11 cellular contexts compared by ENCODE assay signal in genomic region chr17:60091908-60092331, GRCh38. TPM values are rescaled to one million over a fixed set of nuclear protein-coding genes. Genes with fewer than 3 reads are reported as not detected.
DNase-seq lines count a peak whose midpoint lies in the region; ATAC-seq and TF ChIP-seq lines count a peak whose summit lies in the region.
"Had no signal": no experiment of that assay in that cellular context is flagged by ENCODE, and none has a peak within 500 bp of the region (broad histone marks: within the 10 kb centered on the region; RNA-seq: fewer than 3 reads in every experiment).

No MANE protein-coding gene starts in this region.

- H3K4me3 ChIP-seq in OCI-LY1 (ENCODE audit: low read depth, low read length, poor library complexity, severe bottlenecking) (peak overlapping the region; percentile 47), osteoblast (ENCODE audit: insufficient read depth, low read length) (no peak overlapping the region)

- TF ChIP-seq CTCF in Calu3 (IDR thresholded peaks at IDR 0.05; ENCODE audit: unreplicated experiment) (no peak), OCI-LY1 (IDR thresholded peaks at IDR 0.05; ENCODE audit: low read length) (no peak), osteoblast (IDR thresholded peaks at IDR 0.05; ENCODE audit: extremely low read depth, low read depth, low read length) (no peak)

- H3K4me1 ChIP-seq in OCI-LY1 (ENCODE audit: insufficient read depth, low read length, severe bottlenecking) (peaks cover 61% of the 10 kb centered on the region), osteoblast (ENCODE audit: insufficient read depth, low read length) (peaks cover 33% of the 10 kb centered on the region)

- H3K36me3 ChIP-seq in OCI-LY1 (ENCODE audit: insufficient read depth, low read length), result no peaks in the 10 kb centered on the region
- H3K36me3 ChIP-seq in osteoblast (ENCODE audit: insufficient read depth, low read length), result no peaks in the 10 kb centered on the region

- peaks cover 12% of the 10 kb centered on the region for H3K27me3 Mint-ChIP-seq in Calu3 (ENCODE audit: unreplicated experiment)
- no peaks in the 10 kb centered on the region for H3K27me3 Mint-ChIP-seq in dendritic cell treated with granulocyte-macrophage colony-stimulating factor and Interleukin-4, amounts not matched to agents 40 ng/mL and 50 ng/mL, for 4 days
- H3K27me3 Mint-ChIP-seq in activated T-helper 1 cell treated with anti-CD3 and anti-CD28 coated beads, Interleukin-12 subunit alpha, Interleukin-12 subunit beta, Interleukin-2, Interleukin-4 antibody, amounts not matched to agents 30 ng/mL and 10 ng/mL and 1 ng/mL, durations not matched to agents 14 hours and 24 hours and 36 hours (ENCODE audit: insufficient read depth), result peaks cover 16% of the 10 kb centered on the region

- H3K79me2 ChIP-seq in OCI-LY1 (ENCODE audit: insufficient read depth, low read length) (no peaks in the 10 kb centered on the region), osteoblast (ENCODE audit: insufficient read depth, low read length) (no peaks in the 10 kb centered on the region)

- H3K27me3 ChIP-seq in OCI-LY1 (ENCODE audit: insufficient read depth, low read length), result no peaks in the 10 kb centered on the region
- H3K27me3 ChIP-seq in osteoblast (ENCODE audit: insufficient read depth, low read length), result no peaks in the 10 kb centered on the region

- H3K27ac ChIP-seq in OCI-LY1 (ENCODE audit: low read depth, low read length, poor library complexity, severe bottlenecking) (peak overlapping the region; percentile 96), osteoblast (ENCODE audit: low read depth, low read length) (peak overlapping the region; percentile 80)

- peak overlapping the region; percentile 54; the same call in 1 of the 2 replicates for H3K9ac ChIP-seq in OCI-LY1 (ENCODE audit: low read length)

- H4K20me1 ChIP-seq in OCI-LY1 (ENCODE audit: insufficient read depth, low read length) (no peaks in the 10 kb centered on the region), osteoblast (ENCODE audit: insufficient read depth, low read length) (no peaks in the 10 kb centered on the region)

- CTCF ChIA-PET in Calu3 (lab: Charles Lee), result interaction anchor here (0.9 to 1.4 kb wide), 4 partner anchors 11 to 533 kb away, joined by 3 to 6 read pairs (median 3); partner anchors contain the start of gene HEATR6

- DNase-seq in Calu3, result no peak
- DNase-seq in osteoblast (ENCODE audit: insufficient read length, low spot score, missing footprints), result no peak
- no peak for DNase-seq in NCI-H1694 treated with DMSO at 0.1 percent for 48 hours (lab: John Stamatoyannopoulos, UW)
- DNase-seq in AG08395 (ENCODE audit: low spot score), result no peak
- no peak for DNase-seq in activated T-helper 1 cell treated with anti-CD3 and anti-CD28 coated beads, Interleukin-12 subunit alpha, Interleukin-12 subunit beta, Interleukin-2, Interleukin-4 antibody, amounts not matched to agents 30 ng/mL and 10 ng/mL and 1 ng/mL, durations not matched to agents 14 hours and 24 hours and 36 hours (ENCODE audit: low spot score)
- DNase-seq: activated CD8-positive, alpha-beta memory T cell treated with anti-CD3 and anti-CD28 coated beads, Interleukin-2, amount 50 U/mL, for 4 hours; cortex of kidney had no signal

- no peaks in the 10 kb centered on the region for H3K9me3 ChIP-seq in OCI-LY1 (ENCODE audit: low read length)
- no peaks in the 10 kb centered on the region for H3K9me3 ChIP-seq in osteoblast (ENCODE audit: low read depth, low read length)

- BruUV-seq in Calu3 (replicated peaks; lab: Mats Ljungman, UMichigan), result no TSS peak

- H3K9me2 ChIP-seq in OCI-LY1 (ENCODE audit: low read depth, low read length), result no peaks in the 10 kb centered on the region

- peaks cover 33% of the 10 kb centered on the region for H3K4me1 Mint-ChIP-seq in Calu3 (ENCODE audit: low read depth, unreplicated experiment)
- H3K4me1 Mint-ChIP-seq in dendritic cell treated with granulocyte-macrophage colony-stimulating factor and Interleukin-4, amounts not matched to agents 40 ng/mL and 50 ng/mL, for 4 days (ENCODE audit: low read depth), result peaks cover 60% of the 10 kb centered on the region
- H3K4me1 Mint-ChIP-seq in activated T-helper 1 cell treated with anti-CD3 and anti-CD28 coated beads, Interleukin-12 subunit alpha, Interleukin-12 subunit beta, Interleukin-2, Interleukin-4 antibody, amounts not matched to agents 30 ng/mL and 10 ng/mL and 1 ng/mL, durations not matched to agents 14 hours and 24 hours and 36 hours (ENCODE audit: low read depth), result no peaks in the 10 kb centered on the region

- peak overlapping the region; percentile 63 for H3K27ac Mint-ChIP-seq in Calu3 (ENCODE audit: unreplicated experiment)
- peak overlapping the region; percentile 90 for H3K27ac Mint-ChIP-seq in dendritic cell treated with granulocyte-macrophage colony-stimulating factor and Interleukin-4, amounts not matched to agents 40 ng/mL and 50 ng/mL, for 4 days
- no peak overlapping the region for H3K27ac Mint-ChIP-seq in activated T-helper 1 cell treated with anti-CD3 and anti-CD28 coated beads, Interleukin-12 subunit alpha, Interleukin-12 subunit beta, Interleukin-2, Interleukin-4 antibody, amounts not matched to agents 30 ng/mL and 10 ng/mL and 1 ng/mL, durations not matched to agents 14 hours and 24 hours and 36 hours

- H3K9me3 Mint-ChIP-seq in Calu3 (ENCODE audit: low read depth, unreplicated experiment), result no peaks in the 10 kb centered on the region
- H3K9me3 Mint-ChIP-seq in dendritic cell treated with granulocyte-macrophage colony-stimulating factor and Interleukin-4, amounts not matched to agents 40 ng/mL and 50 ng/mL, for 4 days, result peaks cover 9% of the 10 kb centered on the region
- peaks cover 12% of the 10 kb centered on the region for H3K9me3 Mint-ChIP-seq in activated T-helper 1 cell treated with anti-CD3 and anti-CD28 coated beads, Interleukin-12 subunit alpha, Interleukin-12 subunit beta, Interleukin-2, Interleukin-4 antibody, amounts not matched to agents 30 ng/mL and 10 ng/mL and 1 ng/mL, durations not matched to agents 14 hours and 24 hours and 36 hours

- H3F3A ChIP-seq in OCI-LY1 (ENCODE audit: insufficient read depth, low read length), result no peaks in the 10 kb centered on the region

- no peak overlapping the region for H2AFZ ChIP-seq in OCI-LY1 (ENCODE audit: low read length)
- H2AFZ ChIP-seq in osteoblast (ENCODE audit: low read length), result peak overlapping the region; percentile 52

- ATAC-seq in GM21825 (IDR thresholded peaks at IDR 0.05; ENCODE audit: unreplicated experiment), result no peak
- ATAC-seq: HCT116 had no signal

- H3K4me2 ChIP-seq in OCI-LY1 (ENCODE audit: low read length), result peak overlapping the region; percentile 61
- peak overlapping the region; percentile 14 for H3K4me2 ChIP-seq in osteoblast (ENCODE audit: insufficient read depth, low read length)

- peak overlapping the region; percentile 18 for H3K4me3 Mint-ChIP-seq in Calu3 (ENCODE audit: low read depth, unreplicated experiment)
- H3K4me3 Mint-ChIP-seq in dendritic cell treated with granulocyte-macrophage colony-stimulating factor and Interleukin-4, amounts not matched to agents 40 ng/mL and 50 ng/mL, for 4 days, result peak overlapping the region; percentile 34
- H3K4me3 Mint-ChIP-seq in activated T-helper 1 cell treated with anti-CD3 and anti-CD28 coated beads, Interleukin-12 subunit alpha, Interleukin-12 subunit beta, Interleukin-2, Interleukin-4 antibody, amounts not matched to agents 30 ng/mL and 10 ng/mL and 1 ng/mL, durations not matched to agents 14 hours and 24 hours and 36 hours, result no peak overlapping the region

- intact Hi-C loops in Calu3 (cut with micrococcal nuclease; ENCODE audit: unreplicated experiment), result no loop called here
- intact Hi-C loops in dendritic cell treated with granulocyte-macrophage colony-stimulating factor and Interleukin-4, amounts not matched to agents 40 ng/mL and 50 ng/mL, for 4 days (cut with micrococcal nuclease), result loop anchor here (10.0 kb wide), 1 partner anchor 303 kb away; the partner anchor contains the start of gene USP32
- intact Hi-C loops in activated T-helper 1 cell treated with anti-CD3 and anti-CD28 coated beads, Interleukin-12 subunit alpha, Interleukin-12 subunit beta, Interleukin-2, Interleukin-4 antibody, amounts not matched to agents 30 ng/mL and 10 ng/mL and 1 ng/mL, durations not matched to agents 14 hours and 24 hours and 36 hours (cut with micrococcal nuclease), result no loop called here

- no peaks in the 10 kb centered on the region for H3K36me3 Mint-ChIP-seq in Calu3 (ENCODE audit: insufficient read depth, unreplicated experiment)
- H3K36me3 Mint-ChIP-seq in dendritic cell treated with granulocyte-macrophage colony-stimulating factor and Interleukin-4, amounts not matched to agents 40 ng/mL and 50 ng/mL, for 4 days (ENCODE audit: low read depth), result peaks cover 12% of the 10 kb centered on the region
- no peaks in the 10 kb centered on the region for H3K36me3 Mint-ChIP-seq in activated T-helper 1 cell treated with anti-CD3 and anti-CD28 coated beads, Interleukin-12 subunit alpha, Interleukin-12 subunit beta, Interleukin-2, Interleukin-4 antibody, amounts not matched to agents 30 ng/mL and 10 ng/mL and 1 ng/mL, durations not matched to agents 14 hours and 24 hours and 36 hours (ENCODE audit: low read depth)

RNA-seq across cellular contexts. Expression of gene HEATR6, which starts 13.2 kb away (rescaled TPM):
- 8.9 and 13.1 TPM in 2 replicates for total RNA-seq in Calu3 (2022)
- 20.9 and 23.2 TPM in 2 replicates for total RNA-seq in osteoblast
- 36.5 and 36.9 TPM in 2 replicates for total RNA-seq in activated T-helper 1 cell treated with anti-CD3 and anti-CD28 coated beads, Interleukin-12 subunit alpha, Interleukin-12 subunit beta, Interleukin-2, Interleukin-4 antibody, amounts not matched to agents 30 ng/mL and 10 ng/mL and 1 ng/mL, durations not matched to agents 14 hours and 24 hours and 36 hours

RNA-seq across cellular contexts. Expression of gene CA4, which starts 57.9 kb away (rescaled TPM):
- total RNA-seq in Calu3 (2022) (0.78 and 1.1 TPM in 2 replicates), osteoblast (not detected in 2 replicates)
- not detected in 2 replicates for total RNA-seq in activated T-helper 1 cell treated with anti-CD3 and anti-CD28 coated beads, Interleukin-12 subunit alpha, Interleukin-12 subunit beta, Interleukin-2, Interleukin-4 antibody, amounts not matched to agents 30 ng/mL and 10 ng/mL and 1 ng/mL, durations not matched to agents 14 hours and 24 hours and 36 hours
